In genomic region chr7:6272481-6273323, GRCh38 we compare ENCODE assay signal across 8 cellular contexts. TPM values are rescaled to one million over a fixed set of nuclear protein-coding genes. Genes with fewer than 3 reads are reported as not detected.
DNase-seq lines count a peak whose midpoint lies in the region; ATAC-seq and TF ChIP-seq lines count a peak whose summit lies in the region.

CYTH3 (minus strand) TSS chr7:6272624; CDS start chr7:6272507, 117 bp downstream.

- peaks cover 0 to 12% of the 10 kb centered on the region in 2 donors for H3K27me3 Mint-ChIP-seq in effector memory CD8-positive, alpha-beta T cell

- H3K9me3 Mint-ChIP-seq in effector memory CD8-positive, alpha-beta T cell = no peaks in the 10 kb centered on the region

- no peaks in the 10 kb centered on the region for H3K9me3 ChIP-seq in BE2C
- H3K9me3 ChIP-seq in mesenchymal stem cell (ENCODE audit: control insufficient read depth, low read length) = no peaks in the 10 kb centered on the region

- peak within 1 kb of the TSS; percentile 79 to 86 for H3K18ac ChIP-seq in mesenchymal stem cell (ENCODE audit: low read depth in 1 of 2, low read length in 2 of 2)

- H2BK5ac ChIP-seq in mesenchymal stem cell (ENCODE audit: low read depth, low read length, poor library complexity, severe bottlenecking) = no peak within 1 kb of the TSS

- no peak for TF ChIP-seq CTCF in BE2C (IDR thresholded peaks at IDR 0.05; ENCODE audit: low read depth, low read length)

- H2BK15ac ChIP-seq in mesenchymal stem cell (ENCODE audit: low read depth, poor library complexity, severe bottlenecking) = peak within 1 kb of the TSS; percentile 85

- peak within 1 kb of the TSS in 1 of 2 experiments; percentile 61 for H3K14ac ChIP-seq in mesenchymal stem cell (ENCODE audit: low read length in 2 of 2)

- H3K36me3 ChIP-seq in BE2C = no peaks in the 10 kb centered on the region
- no peaks in the 10 kb centered on the region for H3K36me3 ChIP-seq in mesenchymal stem cell (ENCODE audit: control insufficient read depth in 1 of 2, insufficient read depth in 2 of 2, low read depth in 1 of 2, low read length in 2 of 2)

- peak within 1 kb of the TSS in 1 of 2 experiments; percentile 96 for H3K23ac ChIP-seq in mesenchymal stem cell (ENCODE audit: low read length in 2 of 2)

- H4K91ac ChIP-seq in mesenchymal stem cell (ENCODE audit: low read length) = peak within 1 kb of the TSS; percentile 53

- peak within 1 kb of the TSS; percentile 94 for H4K8ac ChIP-seq in mesenchymal stem cell (ENCODE audit: low read length)

- H2BK120ac ChIP-seq in mesenchymal stem cell (ENCODE audit: low read depth, low read length) = peak within 1 kb of the TSS; percentile 73

- peak within 1 kb of the TSS; percentile 84 for H3K4me3 ChIP-seq in BE2C (ENCODE audit: low read depth, low read length)
- H3K4me3 ChIP-seq in mesenchymal stem cell (ENCODE audit: insufficient read depth in 1 of 2, low read depth in 1 of 2, low read length in 2 of 2) = peak within 1 kb of the TSS; percentile 84 to 99

- H2BK12ac ChIP-seq in mesenchymal stem cell (ENCODE audit: low read length in 2 of 2) = peak within 1 kb of the TSS; percentile 28 to 79

- peak within 1 kb of the TSS; percentile 84 to 89 for H3K27ac Mint-ChIP-seq in effector memory CD8-positive, alpha-beta T cell

- peaks cover 20% of the 10 kb centered on the region for H3K4me1 ChIP-seq in BE2C
- H3K4me1 ChIP-seq in mesenchymal stem cell (ENCODE audit: control insufficient read depth, insufficient read depth, low read depth, low read length) = peaks cover 11% of the 10 kb centered on the region

- peaks cover 21 to 27% of the 10 kb centered on the region in 2 donors for H3K4me1 Mint-ChIP-seq in effector memory CD8-positive, alpha-beta T cell (ENCODE audit: low read depth in 2 of 2)

- peaks cover 14% of the 10 kb centered on the region for H3K79me1 ChIP-seq in mesenchymal stem cell (replicated peaks; ENCODE audit: low read length, poor library complexity, severe bottlenecking)

- peak; percentile 81 for ATAC-seq in GM19025 (IDR thresholded peaks at IDR 0.05; ENCODE audit: low read depth, unreplicated experiment)
- peak; percentile 87 for ATAC-seq in HG03175 (IDR thresholded peaks at IDR 0.05; ENCODE audit: unreplicated experiment)
- ATAC-seq in effector memory CD8-positive, alpha-beta T cell (replicated peaks) = peak; percentile 85

- WGBS in mesenchymal stem cell = 14% methylated on average over 47 of the region's 67 CpGs

- peak within 1 kb of the TSS; percentile 94 for H3K9ac ChIP-seq in mesenchymal stem cell (ENCODE audit: low read length)

- H2AFZ ChIP-seq in mesenchymal stem cell (ENCODE audit: low read depth, low read length) = peak within 1 kb of the TSS; percentile 65

- DNase-seq in BE2C (peak; percentile 85), NCI-H82 (lab: John Stamatoyannopoulos, UW) (peak; percentile 80), mesenchymal stem cell (peak; percentile 73)
- peak; percentile 43 to 57 for DNase-seq in activated CD8-positive, alpha-beta memory T cell treated with anti-CD3 and anti-CD28 coated beads for 4 hours (ENCODE audit: low read depth in 2 of 2)
- peak; percentile 65 to 85 (median 82) for DNase-seq in effector memory CD8-positive, alpha-beta T cell
- DNase-seq in stimulated activated CD8-positive, alpha-beta memory T cell treated with anti-CD3 and anti-CD28 coated beads, Interleukin-12 subunit alpha, Interleukin-12 subunit beta, amount 100 ng/mL, for 1 hour (ENCODE audit: low read depth) = peak; percentile 51

- peak within 1 kb of the TSS; percentile 91 to 93 for H3K4me3 Mint-ChIP-seq in effector memory CD8-positive, alpha-beta T cell

- H3K4me2 ChIP-seq in mesenchymal stem cell (ENCODE audit: low read length, poor library complexity, severe bottlenecking) = peak within 1 kb of the TSS; percentile 82

- peak within 1 kb of the TSS; percentile 71 to 80 for H3K4ac ChIP-seq in mesenchymal stem cell (ENCODE audit: low read depth in 1 of 2, low read length in 2 of 2)

- H2AK5ac ChIP-seq in mesenchymal stem cell (ENCODE audit: low read length, severe bottlenecking) = no peak within 1 kb of the TSS

- H3K27me3 ChIP-seq in BE2C = no peaks in the 10 kb centered on the region
- no peaks in the 10 kb centered on the region for H3K27me3 ChIP-seq in mesenchymal stem cell (ENCODE audit: control insufficient read depth in 1 of 2, insufficient read depth in 1 of 2, low read length in 2 of 2)

- H3K27ac ChIP-seq in mesenchymal stem cell (ENCODE audit: low read length, poor library complexity, severe bottlenecking) = no peak within 1 kb of the TSS

- H3K36me3 Mint-ChIP-seq in effector memory CD8-positive, alpha-beta T cell (ENCODE audit: insufficient read depth) = peaks cover 6% of the 10 kb centered on the region

RNA-seq across cellular contexts. Expression of gene CYTH3, which starts in this region (rescaled TPM):
- polyA plus RNA-seq in BE2C (2012; ENCODE audit: insufficient read depth, insufficient read length, low read depth) = 61.0 TPM
- polyA plus RNA-seq in mesenchymal stem cell (2013, experiment 1 of 2) = 29.0 TPM
- polyA plus RNA-seq in mesenchymal stem cell (2013, experiment 2 of 2) = 33.4 TPM
